ENCODE assay signal across 1 cellular context in the genomic region with DNA sequence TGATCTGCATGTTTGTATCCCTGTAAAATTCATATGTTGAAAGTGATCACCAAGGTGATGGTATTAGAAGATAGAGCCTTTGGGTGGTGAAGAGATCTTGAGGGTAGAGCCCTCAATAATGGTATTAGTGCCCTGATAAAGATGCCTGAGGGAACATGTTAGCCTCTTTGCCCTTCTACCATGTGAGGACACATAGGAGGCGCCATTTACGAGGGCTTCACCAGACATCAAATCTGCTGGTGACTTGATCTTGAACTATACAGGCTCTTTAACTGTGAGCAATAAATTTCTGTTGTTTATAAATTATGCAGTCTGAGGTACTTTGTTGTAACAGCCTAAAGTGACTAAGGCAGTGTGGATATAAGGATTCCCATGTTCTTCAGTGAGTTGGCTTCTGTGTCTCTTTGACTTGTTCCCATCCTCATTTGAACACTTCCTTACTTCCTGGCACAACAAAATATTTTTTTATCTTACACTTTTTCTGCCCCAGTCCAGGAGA.
TF ChIP-seq lines count a peak whose summit lies in the region.

No MANE protein-coding gene starts in this region.

TF ChIP-seq in K562, 482 proteins besides CTCF, POLR2A, EP300 and RAD21:
- TF ChIP-seq KLF10 (CRISPR knock-in tag; IDR thresholded peaks at IDR 0.05) (no peak), RHOXF2B (CRISPR knock-in tag; conservative IDR thresholded peaks at IDR 0.05) (no peak), BACH1 (tag; IDR thresholded peaks at IDR 0.05) (no peak), PTBP1 (IDR thresholded peaks at IDR 0.05; ENCODE audit: low read depth, low read length) (no peak), ZNF232 (CRISPR knock-in tag; IDR thresholded peaks at IDR 0.05) (no peak), C11orf30 (IDR thresholded peaks at IDR 0.05; ENCODE audit: low read depth) (no peak), ARID4B (CRISPR knock-in tag; IDR thresholded peaks at IDR 0.05) (no peak), ZNF561 (CRISPR knock-in tag; conservative IDR thresholded peaks at IDR 0.05) (no peak), KLF1 (tag; IDR thresholded peaks at IDR 0.05) (no peak), XRCC5 (IDR thresholded peaks at IDR 0.05; ENCODE audit: low read depth, low read length) (no peak), TCF3 (CRISPR knock-in tag; IDR thresholded peaks at IDR 0.05) (no peak), NONO (IDR thresholded peaks at IDR 0.05; ENCODE audit: low read depth in 2 of 2, low read length in 1 of 2) (no peak), DIDO1 (tag; IDR thresholded peaks at IDR 0.05; ENCODE audit: low read depth) (no peak), SMAD3 (CRISPR knock-in tag; conservative IDR thresholded peaks at IDR 0.05) (no peak)
- TF ChIP-seq, protein P1, sequence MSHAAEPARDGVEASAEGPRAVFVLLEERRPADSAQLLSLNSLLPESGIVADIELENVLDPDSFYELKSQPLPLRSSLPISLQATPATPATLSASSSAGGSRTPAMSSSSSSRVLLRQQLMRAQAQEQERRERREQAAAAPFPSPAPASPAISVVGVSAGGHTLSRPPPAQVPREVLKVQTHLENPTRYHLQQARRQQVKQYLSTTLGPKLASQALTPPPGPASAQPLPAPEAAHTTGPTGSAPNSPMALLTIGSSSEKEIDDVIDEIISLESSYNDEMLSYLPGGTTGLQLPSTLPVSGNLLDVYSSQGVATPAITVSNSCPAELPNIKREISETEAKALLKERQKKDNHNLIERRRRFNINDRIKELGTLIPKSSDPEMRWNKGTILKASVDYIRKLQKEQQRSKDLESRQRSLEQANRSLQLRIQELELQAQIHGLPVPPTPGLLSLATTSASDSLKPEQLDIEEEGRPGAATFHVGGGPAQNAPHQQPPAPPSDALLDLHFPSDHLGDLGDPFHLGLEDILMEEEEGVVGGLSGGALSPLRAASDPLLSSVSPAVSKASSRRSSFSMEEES (CRISPR knock-in tag; IDR thresholded peaks at IDR 0.05), result no peak
